1 cellular context compared by ENCODE assay signal in the genomic region with DNA sequence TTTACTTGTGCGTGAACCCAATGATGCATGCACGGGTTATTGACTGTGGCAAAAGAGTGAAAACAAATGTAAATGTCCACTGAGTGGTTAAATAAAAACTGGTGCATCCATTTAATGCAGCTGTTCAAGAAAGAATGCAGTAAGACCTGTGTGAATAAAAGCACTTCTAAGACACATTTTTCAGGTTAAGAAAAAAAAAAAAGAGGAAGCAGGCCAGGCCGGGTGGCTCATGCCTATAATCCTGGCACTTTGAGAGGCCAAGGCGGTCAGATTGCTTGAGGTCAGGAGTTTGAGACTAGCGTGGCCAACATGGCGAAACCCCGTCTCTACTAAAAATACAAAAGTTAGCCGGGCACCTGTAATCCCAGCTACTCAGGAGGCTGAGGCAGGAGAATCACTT.
TF ChIP-seq lines count a peak whose summit lies in the region.

No MANE protein-coding gene starts in this region.

TF ChIP-seq in GM23338, 12 proteins besides CTCF, POLR2A, EP300 and RAD21 (continued from another document):
- TF ChIP-seq, protein P1, sequence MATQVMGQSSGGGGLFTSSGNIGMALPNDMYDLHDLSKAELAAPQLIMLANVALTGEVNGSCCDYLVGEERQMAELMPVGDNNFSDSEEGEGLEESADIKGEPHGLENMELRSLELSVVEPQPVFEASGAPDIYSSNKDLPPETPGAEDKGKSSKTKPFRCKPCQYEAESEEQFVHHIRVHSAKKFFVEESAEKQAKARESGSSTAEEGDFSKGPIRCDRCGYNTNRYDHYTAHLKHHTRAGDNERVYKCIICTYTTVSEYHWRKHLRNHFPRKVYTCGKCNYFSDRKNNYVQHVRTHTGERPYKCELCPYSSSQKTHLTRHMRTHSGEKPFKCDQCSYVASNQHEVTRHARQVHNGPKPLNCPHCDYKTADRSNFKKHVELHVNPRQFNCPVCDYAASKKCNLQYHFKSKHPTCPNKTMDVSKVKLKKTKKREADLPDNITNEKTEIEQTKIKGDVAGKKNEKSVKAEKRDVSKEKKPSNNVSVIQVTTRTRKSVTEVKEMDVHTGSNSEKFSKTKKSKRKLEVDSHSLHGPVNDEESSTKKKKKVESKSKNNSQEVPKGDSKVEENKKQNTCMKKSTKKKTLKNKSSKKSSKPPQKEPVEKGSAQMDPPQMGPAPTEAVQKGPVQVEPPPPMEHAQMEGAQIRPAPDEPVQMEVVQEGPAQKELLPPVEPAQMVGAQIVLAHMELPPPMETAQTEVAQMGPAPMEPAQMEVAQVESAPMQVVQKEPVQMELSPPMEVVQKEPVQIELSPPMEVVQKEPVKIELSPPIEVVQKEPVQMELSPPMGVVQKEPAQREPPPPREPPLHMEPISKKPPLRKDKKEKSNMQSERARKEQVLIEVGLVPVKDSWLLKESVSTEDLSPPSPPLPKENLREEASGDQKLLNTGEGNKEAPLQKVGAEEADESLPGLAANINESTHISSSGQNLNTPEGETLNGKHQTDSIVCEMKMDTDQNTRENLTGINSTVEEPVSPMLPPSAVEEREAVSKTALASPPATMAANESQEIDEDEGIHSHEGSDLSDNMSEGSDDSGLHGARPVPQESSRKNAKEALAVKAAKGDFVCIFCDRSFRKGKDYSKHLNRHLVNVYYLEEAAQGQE (IDR thresholded peaks at IDR 0.05; ENCODE audit: unreplicated experiment): no peak
- TF ChIP-seq EZH2 (IDR thresholded peaks at IDR 0.05; ENCODE audit: low read depth, unreplicated experiment): no peak
- no peak for TF ChIP-seq NANOG (IDR thresholded peaks at IDR 0.05; ENCODE audit: borderline replicate concordance)
- TF ChIP-seq, protein P2, sequence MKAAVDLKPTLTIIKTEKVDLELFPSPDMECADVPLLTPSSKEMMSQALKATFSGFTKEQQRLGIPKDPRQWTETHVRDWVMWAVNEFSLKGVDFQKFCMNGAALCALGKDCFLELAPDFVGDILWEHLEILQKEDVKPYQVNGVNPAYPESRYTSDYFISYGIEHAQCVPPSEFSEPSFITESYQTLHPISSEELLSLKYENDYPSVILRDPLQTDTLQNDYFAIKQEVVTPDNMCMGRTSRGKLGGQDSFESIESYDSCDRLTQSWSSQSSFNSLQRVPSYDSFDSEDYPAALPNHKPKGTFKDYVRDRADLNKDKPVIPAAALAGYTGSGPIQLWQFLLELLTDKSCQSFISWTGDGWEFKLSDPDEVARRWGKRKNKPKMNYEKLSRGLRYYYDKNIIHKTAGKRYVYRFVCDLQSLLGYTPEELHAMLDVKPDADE (IDR thresholded peaks at IDR 0.05): no peak
- TF ChIP-seq ZNF331 (CRISPR knock-in tag; IDR thresholded peaks at IDR 0.05; ENCODE audit: low read depth): no peak
